11 cellular contexts compared by ENCODE assay signal in the genomic region with DNA sequence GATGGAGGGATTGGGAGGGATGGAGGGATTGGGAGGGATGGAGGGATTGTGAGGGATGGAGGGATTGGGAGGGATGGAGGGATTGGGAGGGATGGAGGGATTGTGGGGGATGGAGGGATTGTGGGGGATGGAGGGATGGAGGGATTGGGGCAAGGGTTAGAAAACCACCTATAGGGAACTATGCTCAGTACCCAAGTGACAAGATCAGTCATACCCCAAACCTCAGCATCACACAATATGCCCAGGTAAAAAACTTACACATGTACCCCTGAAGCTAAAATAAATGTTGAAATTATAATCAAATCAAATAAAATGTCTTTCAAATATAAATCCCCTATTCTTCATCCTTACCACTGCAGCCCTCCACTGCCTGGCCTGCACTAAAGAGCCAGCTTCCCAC.
"Had no signal": no experiment of that assay in that cellular context is flagged by ENCODE, and none has a peak within 500 bp of the region (broad histone marks: within the 10 kb centered on the region; RNA-seq: fewer than 3 reads in every experiment).

No MANE protein-coding gene starts in this region.

- ATAC-seq: GM23338, HCT116 had no signal

- H3K4me1 Mint-ChIP-seq: GM23338, H9 had no signal

- H3K4me2 ChIP-seq: GM23338 had no signal

- H3K9me3 ChIP-seq: HAP-1 had no signal

- H3K27ac Mint-ChIP-seq: GM23338, H9, HFFc6 had no signal

- FAIRE-seq: H1, H54 had no signal

- H3K4me3 ChIP-seq: GM23248, GM23338, HAP-1 had no signal

- DNase-seq: GM23248, GOT3, H7, H9, HCEC 1CT, HFFc6 had no signal

- H3K9ac ChIP-seq: GM23248 had no signal

- H3K4me1 ChIP-seq: HAP-1 had no signal

- H3K27ac ChIP-seq: GM23248 had no signal

- H3K9me3 Mint-ChIP-seq: GM23338, H9, HFFc6 had no signal

- H3K4me3 Mint-ChIP-seq: GM23338, H9, HFFc6 had no signal

- H2AFZ ChIP-seq: GM23248, GM23338 had no signal

- H3K36me3 ChIP-seq: HAP-1 had no signal
